ENCODE assay signal across 13 cellular contexts in genomic region chr13:113821847-113822246, GRCh38. TPM values are rescaled to one million over a fixed set of nuclear protein-coding genes. Genes with fewer than 3 reads are reported as not detected.
DNase-seq lines count a peak whose midpoint lies in the region; ATAC-seq and TF ChIP-seq lines count a peak whose summit lies in the region.
"Had no signal": no experiment of that assay in that cellular context is flagged by ENCODE, and none has a peak within 500 bp of the region (broad histone marks: within the 10 kb centered on the region; RNA-seq: fewer than 3 reads in every experiment).

No MANE protein-coding gene starts in this region.

- 91 to 94% methylated on average over 24 of the region's 24 CpGs for WGBS in lung, 2 donors

- 0 out of 2 replicates have a peak overlapping the region, but pooled peaks have one; percentile 48 for H3K9ac ChIP-seq in PC-3 (ENCODE audit: low read length)
- H3K9ac ChIP-seq in Karpas-422 (ENCODE audit: low read length): no peak overlapping the region

- peaks cover 12% of the 10 kb centered on the region; the same call in 1 of the 2 replicates for H3K79me2 ChIP-seq in PC-3 (ENCODE audit: low read length)
- peaks cover 72% of the 10 kb centered on the region for H3K79me2 ChIP-seq in Karpas-422 (ENCODE audit: low read length)

- ATAC-seq in PC-3 (no peak), lung (ENCODE audit: insufficient read depth, low FRiP score) (no peak), GM21786 (IDR thresholded peaks at IDR 0.05; ENCODE audit: unreplicated experiment) (no peak)

- POLR2A ChIA-PET in PC-3 (lab: Charles Lee; ENCODE audit: unreplicated experiment): no interaction called here

- H3K4me3 ChIP-seq in PC-3 (ENCODE audit: low read length): peak overlapping the region; percentile 45; the same call in 1 of the 2 replicates
- no peak overlapping the region for H3K4me3 ChIP-seq in lung
- H3K4me3 ChIP-seq in Karpas-422 (ENCODE audit: low read length): no peak overlapping the region
- H3K4me3 ChIP-seq: colonic mucosa had no signal

- H3K36me3 ChIP-seq in PC-3 (ENCODE audit: low read depth, low read length) (no peaks in the 10 kb centered on the region), lung (ENCODE audit: control insufficient read depth in 2 of 2, insufficient read depth in 2 of 2, low read length in 2 of 2) (peaks cover 3 to 19% of the 10 kb centered on the region in 2 donors), Karpas-422 (ENCODE audit: insufficient read depth, low read length) (peaks cover 15% of the 10 kb centered on the region)
- H3K36me3 ChIP-seq: colonic mucosa had no signal

- H3K27me3 ChIP-seq in PC-3 (ENCODE audit: low read length) (no peaks in the 10 kb centered on the region), lung (ENCODE audit: control insufficient read depth, insufficient read depth) (no peaks in the 10 kb centered on the region), Karpas-422 (ENCODE audit: low read length) (no peaks in the 10 kb centered on the region)
- H3K27me3 ChIP-seq: colonic mucosa had no signal

- H4K20me1 ChIP-seq in PC-3 (ENCODE audit: low read length) (no peaks in the 10 kb centered on the region), Karpas-422 (ENCODE audit: insufficient read depth, low read depth, low read length) (peaks cover 62% of the 10 kb centered on the region)

- no peak for DNase-seq in PC-3
- no peak for DNase-seq in lung (ENCODE audit: low spot score)
- no peak for DNase-seq in Karpas-422
- DNase-seq in ecto neural progenitor cell (ENCODE audit: low spot score): no peak
- no peak for DNase-seq in amniotic stem cell (lab: John Stamatoyannopoulos, UW)
- DNase-seq: activated naive CD4-positive, alpha-beta T cell treated with anti-CD3 and anti-CD28 coated beads, Interleukin-2, amount 50 U/mL, for 16 hours; colonic mucosa; H9; NCI-H1048; stimulated activated CD4-positive, alpha-beta T cell treated with anti-CD3 and anti-CD28 coated beads, Interleukin-12 subunit alpha, Interleukin-12 subunit beta, amount 100 ng/mL, for 4 hours had no signal

- peaks cover 23% of the 10 kb centered on the region for H3K4me1 ChIP-seq in PC-3 (ENCODE audit: insufficient read depth, low read length)
- peaks cover 9 to 10% of the 10 kb centered on the region in 2 donors for H3K4me1 ChIP-seq in lung (ENCODE audit: control insufficient read depth in 2 of 2, insufficient read depth in 2 of 2, low read length in 2 of 2)
- H3K4me1 ChIP-seq in Karpas-422 (ENCODE audit: low read length): peaks cover 3% of the 10 kb centered on the region
- H3K4me1 ChIP-seq: colonic mucosa had no signal

- H3F3A ChIP-seq in PC-3 (ENCODE audit: low read length, unreplicated experiment): no peaks in the 10 kb centered on the region

- peak overlapping the region; percentile 43; the same call in 1 of the 2 replicates for H2AFZ ChIP-seq in PC-3 (ENCODE audit: low read length)
- H2AFZ ChIP-seq in Karpas-422 (ENCODE audit: low read length): no peak overlapping the region

- H3K4me2 ChIP-seq in PC-3 (ENCODE audit: low read length) (peak overlapping the region; percentile 85), Karpas-422 (ENCODE audit: low read depth, low read length, poor library complexity, severe bottlenecking) (no peak overlapping the region)

- CTCF ChIA-PET in PC-3 (lab: Charles Lee): interaction anchor here (1.0 to 1.2 kb wide), 2 partner anchors 66 to 125 kb away, joined by 3 to 5 read pairs; no protein-coding TSS in a partner anchor

- H3K27ac ChIP-seq in PC-3 (ENCODE audit: low read length) (peak overlapping the region; percentile 84), cingulate gyrus (ENCODE audit: low read depth, low read length) (peak overlapping the region; percentile 60), lung (ENCODE audit: low read depth in 1 of 2, low read length in 1 of 2) (peak overlapping the region; percentile 73 to 91), temporal lobe (ENCODE audit: low read depth, low read length) (peak overlapping the region; percentile 64), Karpas-422 (ENCODE audit: low read length) (no peak overlapping the region)
- H3K27ac ChIP-seq: colonic mucosa had no signal

- intact Hi-C loops in PC-3 (cut with micrococcal nuclease): loop anchor here (1.0 to 5.0 kb wide), 3 partner anchors 15 to 125 kb away; partner anchors contain the start of gene GAS6

- BruUV-seq in PC-3 (replicated peaks; lab: Mats Ljungman, UMichigan): no TSS peak

- no peaks in the 10 kb centered on the region for H3K9me2 ChIP-seq in PC-3 (replicated peaks; ENCODE audit: low read length)
- no peaks in the 10 kb centered on the region for H3K9me2 ChIP-seq in Karpas-422 (replicated peaks; ENCODE audit: insufficient read depth, low read length)

- TF ChIP-seq CTCF in PC-3 (conservative IDR thresholded peaks at IDR 0.05; ENCODE audit: low read depth, low read length): no peak
- TF ChIP-seq CTCF in lung (IDR thresholded peaks at IDR 0.05; ENCODE audit: control extremely low read depth, extremely low read depth): no peak

- no peaks in the 10 kb centered on the region for H3K9me3 ChIP-seq in PC-3 (ENCODE audit: low read length)
- no peaks in the 10 kb centered on the region for H3K9me3 ChIP-seq in lung (ENCODE audit: control insufficient read depth in 2 of 2, insufficient read depth in 1 of 2, low read length in 1 of 2)
- no peaks in the 10 kb centered on the region for H3K9me3 ChIP-seq in Karpas-422 (ENCODE audit: low read length)
- H3K9me3 ChIP-seq: colonic mucosa had no signal

RNA-seq across cellular contexts. Expression of gene GAS6, which starts 42.0 kb away (rescaled TPM):
- total RNA-seq in PC-3 (2014; rRNA removed) (20.9 and 33.7 TPM in 2 replicates), lung (10 to 100 TPM; 68.5 to 83.8 TPM), temporal lobe (21.1 TPM)
- 100 to 1,000 TPM in 1 of 2 donors, 10 to 100 TPM in 1; 61.8 to 107 TPM for polyA plus RNA-seq in lung
- not detected in 2 replicates for total RNA-seq in Karpas-422 (2014; rRNA removed; shearing (Covaris generic); ENCODE audit: low replicate concordance)

Comparison
In these comparisons a context has a peak if more than half of its experiments do, and no peak if none do; other contexts are left out.
1. RNA of gene GAS6, which starts 42.0 kb away (total RNA-seq): 68.5 to 83.8 TPM in lung, 21.1 TPM in temporal lobe (single experiment) and 20.9 to 33.7 TPM in PC-3; not detected in Karpas-422; every median in the first group is over 10 times any median in the second.